ENCODE assay signal across 25 cellular contexts in the genomic region with DNA sequence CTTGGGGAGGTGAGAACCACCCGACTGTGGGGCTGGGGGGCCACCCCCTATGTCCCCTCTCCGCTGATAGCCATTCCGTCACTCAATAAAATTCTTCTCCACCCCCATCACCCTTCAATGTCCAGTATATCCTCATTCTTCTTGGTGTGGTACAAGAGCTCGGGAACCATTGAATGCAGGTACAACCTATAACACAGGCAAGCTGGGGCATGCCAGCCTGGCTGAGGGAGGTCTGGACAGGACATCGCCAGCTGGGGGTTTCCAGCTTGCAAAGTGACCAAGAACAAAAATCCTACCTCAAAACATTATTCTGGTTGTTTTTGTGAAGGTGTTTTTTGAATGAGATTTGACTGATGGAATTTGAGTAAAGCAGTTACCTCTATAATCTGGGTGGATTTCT. TPM values are rescaled to one million over a fixed set of nuclear protein-coding genes. Genes with fewer than 3 reads are reported as not detected.
"Had no signal": no experiment of that assay in that cellular context is flagged by ENCODE, and none has a peak within 500 bp of the region (broad histone marks: within the 10 kb centered on the region; RNA-seq: fewer than 3 reads in every experiment).

No MANE protein-coding gene starts in this region.

- H3K4me3 Mint-ChIP-seq: activated naive CD8-positive, alpha-beta T cell treated with anti-CD3 and anti-CD28 coated beads for 36 hours; brain; effector memory CD8-positive, alpha-beta T cell; naive thymus-derived CD4-positive, alpha-beta T cell; neural crest cell had no signal

- H3K27ac ChIP-seq: ascending aorta, heart left ventricle, spleen, transverse colon had no signal

- DNase-seq: activated CD4-positive, alpha-beta T cell treated with anti-CD3 and anti-CD28 coated beads for 4 hours; activated CD4-positive, alpha-beta T cell treated with anti-CD3 and anti-CD28 coated beads, Interleukin-2, amount 50 U/mL, for 4 hours; activated effector memory CD4-positive, alpha-beta T cell treated with Interleukin-2 at 50 U/mL for 16 hours; activated naive CD4-positive, alpha-beta T cell treated with Interleukin-2 at 50 U/mL for 16 hours; activated naive CD8-positive, alpha-beta T cell treated with anti-CD3 and anti-CD28 coated beads for 36 hours; cortex of kidney; effector memory CD8-positive, alpha-beta T cell; foreskin fibroblast; heart left ventricle; left cardiac atrium; left ventricle myocardium superior; midbrain; naive thymus-derived CD4-positive, alpha-beta T cell; occipital lobe; right cardiac atrium; spleen; stimulated activated CD4-positive, alpha-beta T cell treated with anti-CD3 and anti-CD28 coated beads, Interleukin-2, amount 100 ng/mL, for 48 hours; stimulated activated naive CD4-positive, alpha-beta T cell treated with Interleukin-2 at 50 U/mL for 16 hours; transverse colon had no signal

- H3K4me1 Mint-ChIP-seq: activated naive CD8-positive, alpha-beta T cell treated with anti-CD3 and anti-CD28 coated beads for 36 hours; neural crest cell had no signal

- H3K4me1 ChIP-seq: ascending aorta, heart left ventricle, spleen, transverse colon had no signal

- H3K36me3 ChIP-seq: ascending aorta, heart left ventricle, spleen, transverse colon had no signal

- FAIRE-seq: endothelial cell of umbilical vein, keratinocyte, urothelium cell line had no signal

- H3K27ac Mint-ChIP-seq: activated naive CD8-positive, alpha-beta T cell treated with anti-CD3 and anti-CD28 coated beads for 36 hours; effector memory CD8-positive, alpha-beta T cell; naive thymus-derived CD4-positive, alpha-beta T cell had no signal

- H3K9me3 Mint-ChIP-seq: effector memory CD8-positive, alpha-beta T cell had no signal

- H3K4me3 ChIP-seq: ascending aorta, heart left ventricle, spleen, transverse colon had no signal

- H3K27me3 ChIP-seq: ascending aorta had no signal

- H3K27me3 Mint-ChIP-seq: activated naive CD8-positive, alpha-beta T cell treated with anti-CD3 and anti-CD28 coated beads for 36 hours had no signal

- H3K9me3 ChIP-seq: ascending aorta, transverse colon had no signal

RNA-seq across cellular contexts. Expression of gene BDH1, which starts 19.6 kb away (rescaled TPM):
- total RNA-seq: ascending aorta had no signal
